Comparison of ENCODE assay signal across 17 cellular contexts in the genomic region with DNA sequence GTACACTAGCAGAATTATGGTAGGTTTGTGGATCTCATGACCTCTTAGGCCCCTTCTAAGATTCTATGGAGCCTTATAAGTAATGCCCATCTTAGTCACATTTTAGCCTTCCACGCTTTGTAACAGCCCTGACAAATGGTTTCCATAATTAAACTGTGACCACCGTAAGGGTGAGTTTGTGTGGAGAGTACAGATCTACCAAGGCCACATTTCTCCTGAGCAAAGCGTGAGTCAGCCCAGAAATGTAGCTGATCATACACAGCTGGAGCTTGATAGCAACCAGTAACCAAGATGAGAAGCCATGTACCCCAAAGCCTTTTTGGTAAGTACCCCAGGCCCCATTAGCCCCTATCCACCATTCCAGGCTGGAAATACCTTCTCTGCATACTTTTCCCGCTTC. TPM values are rescaled to one million over a fixed set of nuclear protein-coding genes. Genes with fewer than 3 reads are reported as not detected.
DNase-seq lines count a peak whose midpoint lies in the region; ATAC-seq and TF ChIP-seq lines count a peak whose summit lies in the region.
"Had no signal": no experiment of that assay in that cellular context is flagged by ENCODE, and none has a peak within 500 bp of the region (broad histone marks: within the 10 kb centered on the region; RNA-seq: fewer than 3 reads in every experiment).

No MANE protein-coding gene starts in this region.

- H3K9me3 ChIP-seq in AG04450 (ENCODE audit: control insufficient read depth, insufficient read depth, low read length), result no peaks in the 10 kb centered on the region
- H3K9me3 ChIP-seq in suprapubic skin, result no peaks in the 10 kb centered on the region

- POLR2A ChIA-PET in AG04450 (lab: Yijun Ruan, JAX), result interaction anchor here (0.6 to 1.1 kb wide), 3 partner anchors 16 to 91 kb away, joined by 3 to 4 read pairs (median 4); a partner anchor contains a TSS

- DNase-seq in AG04450 (ENCODE audit: low read depth, low spot score) (peak; percentile 81), HS-5 (ENCODE audit: low read depth) (peak; percentile 85), astrocyte of the hippocampus (ENCODE audit: low read depth, low spot score) (peak; percentile 67), iris pigment epithelial cell (ENCODE audit: low read depth) (peak; percentile 94), suprapubic skin (ENCODE audit: low spot score in 2 of 2) (no peak), DMS114 treated with DMSO at 0.1 percent for 48 hours (lab: John Stamatoyannopoulos, UW; ENCODE audit: unreplicated experiment) (no peak)
- no peak for DNase-seq in activated CD4-positive, alpha-beta T cell treated with anti-CD3 and anti-CD28 coated beads, Interleukin-2, amount 50 U/mL, for 1 hour
- DNase-seq: ACHN; activated CD4-positive, alpha-beta T cell treated with anti-CD3 and anti-CD28 coated beads, Interleukin-2, amount 10 ng/mL, durations not matched to agents 24 days and 14 days; activated T-cell treated with anti-CD3 and anti-CD28 coated beads, Interleukin-2, amount 50 U/mL, for 4 hours; NCI-H510A treated with DMSO at 0.1 percent for 48 hours; PC-9 had no signal

- no peak for TF ChIP-seq POLR2A in suprapubic skin (IDR thresholded peaks at IDR 0.05)

- TF ChIP-seq EP300 in suprapubic skin (IDR thresholded peaks at IDR 0.05), result no peak

- H3K27ac ChIP-seq in AG04450 (ENCODE audit: low read depth, low read length) (peak overlapping the region; percentile 84), suprapubic skin (no peak overlapping the region)
- H3K27ac ChIP-seq: neural progenitor cell, PC-9 had no signal

- ATAC-seq in GM21737 (IDR thresholded peaks at IDR 0.05; ENCODE audit: unreplicated experiment), result no peak
- ATAC-seq: activated T-cell treated with anti-CD3 and anti-CD28 coated beads, Interleukin-2, amount 50 U/mL, for 4 hours; HCT116; stimulated activated memory B cell treated with anti-CD40 and anti-IgM and Interleukin-4, amounts not matched to agents 10 μg/mL and 1 μg/mL and 100 μg/mL, for 72 hours had no signal

- WGBS in suprapubic skin, result 92% methylated on average over 4 of the region's 4 CpGs

- H3K4me1 ChIP-seq in suprapubic skin, result no peaks in the 10 kb centered on the region
- H3K4me1 ChIP-seq: neural progenitor cell had no signal

- H3K4me3 ChIP-seq in AG04450 (ENCODE audit: low read depth, low read length), result no peak overlapping the region
- H3K4me3 ChIP-seq in suprapubic skin, result no peak overlapping the region
- H3K4me3 ChIP-seq: neural progenitor cell, PC-9 had no signal

- TF ChIP-seq CTCF in AG04450 (IDR thresholded peaks at IDR 0.05; ENCODE audit: low read depth, low read length), result no peak
- no peak for TF ChIP-seq CTCF in suprapubic skin (IDR thresholded peaks at IDR 0.05)

- H3K27me3 ChIP-seq in AG04450 (ENCODE audit: control insufficient read depth, insufficient read depth, low read length) (no peaks in the 10 kb centered on the region), suprapubic skin (no peaks in the 10 kb centered on the region)
- H3K27me3 ChIP-seq: neural progenitor cell had no signal

- peaks cover 85% of the 10 kb centered on the region for H3K36me3 ChIP-seq in suprapubic skin

- CTCF ChIA-PET in AG04450 (lab: Charles Lee), result interaction anchor here (2.4 kb wide), 1 partner anchor 44 kb away, joined by 10 read pairs; no protein-coding TSS in a partner anchor

RNA-seq across cellular contexts. Expression of a gene that starts 31.7 kb away (rescaled TPM):
- polyA plus RNA-seq in AG04450 (2011; rRNA removed), result 106 and 154 TPM in 2 replicates
- 147 and 202 TPM in 2 replicates for polyA minus RNA-seq in AG04450 (2011; rRNA and poly(A)+ RNA removed)
- total RNA-seq in suprapubic skin, result 1 to 10 TPM in 3 of 4 donors, not detected in 1; 2.6 to 10.0 (median 3.3) TPM

RNA-seq across cellular contexts. Expression of a gene that starts 55.8 kb away (rescaled TPM):
- polyA plus RNA-seq in AG04450 (2011; rRNA removed), result 1.5 and 2.6 TPM in 2 replicates
- 3.2 and 5.4 TPM in 2 replicates for polyA minus RNA-seq in AG04450 (2011; rRNA and poly(A)+ RNA removed)
- 1 to 10 TPM in 3 of 4 donors, under 1 TPM in 1; 0.47 to 5.3 (median 2.6) TPM for total RNA-seq in suprapubic skin
- total RNA-seq: activated CD4-positive, alpha-beta T cell treated with anti-CD3 and anti-CD28 coated beads, Interleukin-2, amount 10 ng/mL, durations not matched to agents 24 days and 14 days; T-helper 1 cell treated with Interleukin-12 subunit alpha and Interleukin-12 subunit beta and Interleukin-4 antibody, amounts not matched to agents 30 ng/mL and 1 ng/mL, for 36 hours had no signal

Comparison
In these comparisons a context has a peak if more than half of its experiments do, and no peak if none do; other contexts are left out.
1. DNase-seq: peak in AG04450 (single experiment), HS-5 (single experiment), astrocyte of the hippocampus (single experiment) and iris pigment epithelial cell (single experiment); none in suprapubic skin (0 of 2), DMS114 treated with DMSO at 0.1 percent for 48 hours (single experiment) and activated CD4-positive, alpha-beta T cell treated with anti-CD3 and anti-CD28 coated beads, Interleukin-2, amount 50 U/mL, for 1 hour (single experiment).